Comparison of ENCODE assay signal across 9 cellular contexts in the genomic region with DNA sequence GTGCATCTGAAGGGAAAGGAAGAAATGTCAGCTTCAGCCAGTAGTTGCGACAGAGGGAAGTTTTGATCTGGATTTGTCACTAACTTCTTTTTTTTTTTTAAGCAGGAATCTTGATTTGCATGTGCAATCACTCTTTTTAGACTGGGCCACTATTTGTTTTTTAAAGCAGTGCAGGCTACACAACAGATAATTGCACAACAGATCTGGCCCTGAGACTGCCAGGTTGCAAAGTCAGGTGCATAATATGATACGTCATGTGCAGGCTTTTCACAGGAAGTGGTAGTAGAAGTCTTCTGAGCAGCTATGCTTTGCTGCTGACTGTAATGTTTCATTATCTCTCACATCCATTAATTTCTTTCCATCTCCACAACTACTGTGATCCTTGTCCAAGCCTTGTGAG. TPM values are rescaled to one million over a fixed set of nuclear protein-coding genes. Genes with fewer than 3 reads are reported as not detected.
A peak's percentile ranks its signal among the peaks of the same experiment; 100 is the strongest.
DNase-seq lines count a peak whose midpoint lies in the region; ATAC-seq and TF ChIP-seq lines count a peak whose summit lies in the region.
"Had no signal": no experiment of that assay in that cellular context is flagged by ENCODE, and none has a peak within 500 bp of the region (broad histone marks: within the 10 kb centered on the region; RNA-seq: fewer than 3 reads in every experiment).

No MANE protein-coding gene starts in this region.

- intact Hi-C loops in activated T-helper 1 cell treated with anti-CD3 and anti-CD28 coated beads, Interleukin-12 subunit alpha, Interleukin-12 subunit beta, Interleukin-2, Interleukin-4 antibody, amounts not matched to agents 30 ng/mL and 10 ng/mL and 1 ng/mL, durations not matched to agents 14 hours and 24 hours and 36 hours (cut with micrococcal nuclease) = loop anchor here (1.0 to 5.0 kb wide), 5 partner anchors 63 to 253 kb away; a partner anchor contains a TSS
- intact Hi-C loops in lower leg skin (cut with DNase I; ENCODE audit: low total_unique reads) = loop anchor here (10.0 kb wide), 1 partner anchor 423 kb away; no protein-coding TSS in a partner anchor

- peaks cover 13% of the 10 kb centered on the region for H3K36me3 Mint-ChIP-seq in activated T-helper 1 cell treated with anti-CD3 and anti-CD28 coated beads, Interleukin-12 subunit alpha, Interleukin-12 subunit beta, Interleukin-2, Interleukin-4 antibody, amounts not matched to agents 30 ng/mL and 10 ng/mL and 1 ng/mL, durations not matched to agents 14 hours and 24 hours and 36 hours (ENCODE audit: low read depth)
- H3K36me3 Mint-ChIP-seq in nephron (ENCODE audit: low read depth) = peaks cover 13% of the 10 kb centered on the region

- H3K4me3 Mint-ChIP-seq in activated T-helper 1 cell treated with anti-CD3 and anti-CD28 coated beads, Interleukin-12 subunit alpha, Interleukin-12 subunit beta, Interleukin-2, Interleukin-4 antibody, amounts not matched to agents 30 ng/mL and 10 ng/mL and 1 ng/mL, durations not matched to agents 14 hours and 24 hours and 36 hours = no peak overlapping the region
- H3K4me3 Mint-ChIP-seq in nephron = no peak overlapping the region
- H3K4me3 Mint-ChIP-seq: stimulated activated naive B cell treated with anti-CD40 and anti-IgM and Interleukin-4, amounts not matched to agents 10 μg/mL and 1 μg/mL and 100 μg/mL, for 72 hours had no signal

- H3K4me3 ChIP-seq in lower leg skin (ENCODE audit: low read depth, poor library complexity, severe bottlenecking) = no peak overlapping the region

- no peaks in the 10 kb centered on the region for H3K9me3 Mint-ChIP-seq in activated T-helper 1 cell treated with anti-CD3 and anti-CD28 coated beads, Interleukin-12 subunit alpha, Interleukin-12 subunit beta, Interleukin-2, Interleukin-4 antibody, amounts not matched to agents 30 ng/mL and 10 ng/mL and 1 ng/mL, durations not matched to agents 14 hours and 24 hours and 36 hours
- no peaks in the 10 kb centered on the region for H3K9me3 Mint-ChIP-seq in nephron
- H3K9me3 Mint-ChIP-seq: stimulated activated naive B cell treated with anti-CD40 and anti-IgM and Interleukin-4, amounts not matched to agents 10 μg/mL and 1 μg/mL and 100 μg/mL, for 72 hours had no signal

- CTCF ChIA-PET in HEK293T (lab: Yijun Ruan, JAX) = interaction anchor here (1.3 kb wide), 1 partner anchor 13 kb away, joined by 5 read pairs; a partner anchor contains a TSS

- TF ChIP-seq CTCF in nephron (IDR thresholded peaks at IDR 0.05; ENCODE audit: unreplicated experiment in 3 of 3) (no peak), lower leg skin (IDR thresholded peaks at IDR 0.05) (no peak)

- peaks cover 22% of the 10 kb centered on the region for H3K4me1 Mint-ChIP-seq in activated T-helper 1 cell treated with anti-CD3 and anti-CD28 coated beads, Interleukin-12 subunit alpha, Interleukin-12 subunit beta, Interleukin-2, Interleukin-4 antibody, amounts not matched to agents 30 ng/mL and 10 ng/mL and 1 ng/mL, durations not matched to agents 14 hours and 24 hours and 36 hours (ENCODE audit: low read depth)
- peaks cover 28% of the 10 kb centered on the region for H3K4me1 Mint-ChIP-seq in nephron

- peak; percentile 81 to 88 for ATAC-seq in activated CD4-positive, CD25-positive, alpha-beta regulatory T cell treated with anti-CD3 and anti-CD28 coated beads, Interleukin-2, amount 50 U/mL, for 24 hours
- peak; percentile 63 for ATAC-seq in HG02981 (IDR thresholded peaks at IDR 0.05; ENCODE audit: unreplicated experiment)
- ATAC-seq: stimulated activated naive B cell treated with anti-CD40 and anti-IgM and Interleukin-4, amounts not matched to agents 10 μg/mL and 1 μg/mL and 100 μg/mL, for 72 hours had no signal

- 56 to 59% methylated on average over 2 of the region's 2 CpGs for WGBS in lower leg skin, 2 donors

- DNase-seq in activated CD4-positive, CD25-positive, alpha-beta regulatory T cell treated with anti-CD3 and anti-CD28 coated beads, Interleukin-2, amount 50 U/mL, for 72 hours = no peak
- DNase-seq in activated T-helper 1 cell treated with anti-CD3 and anti-CD28 coated beads, Interleukin-12 subunit alpha, Interleukin-12 subunit beta, Interleukin-2, Interleukin-4 antibody, amounts not matched to agents 30 ng/mL and 10 ng/mL and 1 ng/mL, durations not matched to agents 14 hours and 24 hours and 36 hours (ENCODE audit: low spot score) = peak; percentile 17
- DNase-seq in lower leg skin (ENCODE audit: low spot score in 2 of 2) (no peak), HEK293T (ENCODE audit: extremely low spot score) (no peak), amniotic stem cell (lab: John Stamatoyannopoulos, UW) (no peak)
- DNase-seq: stimulated activated naive B cell treated with anti-CD40 and anti-IgM and Interleukin-4, amounts not matched to agents 10 μg/mL and 1 μg/mL and 100 μg/mL, for 72 hours had no signal

- TF ChIP-seq POLR2A in lower leg skin (IDR thresholded peaks at IDR 0.05) = no peak

- POLR2A ChIA-PET in HEK293T (lab: Yijun Ruan, JAX) = no interaction called here

- H3K27me3 Mint-ChIP-seq in activated T-helper 1 cell treated with anti-CD3 and anti-CD28 coated beads, Interleukin-12 subunit alpha, Interleukin-12 subunit beta, Interleukin-2, Interleukin-4 antibody, amounts not matched to agents 30 ng/mL and 10 ng/mL and 1 ng/mL, durations not matched to agents 14 hours and 24 hours and 36 hours (ENCODE audit: insufficient read depth) = no peaks in the 10 kb centered on the region
- peaks cover 3% of the 10 kb centered on the region for H3K27me3 Mint-ChIP-seq in nephron (ENCODE audit: low read depth)
- H3K27me3 Mint-ChIP-seq: stimulated activated naive B cell treated with anti-CD40 and anti-IgM and Interleukin-4, amounts not matched to agents 10 μg/mL and 1 μg/mL and 100 μg/mL, for 72 hours had no signal

- peak overlapping the region; percentile 83 for H3K27ac Mint-ChIP-seq in activated T-helper 1 cell treated with anti-CD3 and anti-CD28 coated beads, Interleukin-12 subunit alpha, Interleukin-12 subunit beta, Interleukin-2, Interleukin-4 antibody, amounts not matched to agents 30 ng/mL and 10 ng/mL and 1 ng/mL, durations not matched to agents 14 hours and 24 hours and 36 hours
- H3K27ac Mint-ChIP-seq in nephron = peak overlapping the region in 2 of 3 experiments; percentile 18 to 28
- H3K27ac Mint-ChIP-seq: stimulated activated naive B cell treated with anti-CD40 and anti-IgM and Interleukin-4, amounts not matched to agents 10 μg/mL and 1 μg/mL and 100 μg/mL, for 72 hours had no signal

TF ChIP-seq in HEK293T, 16 proteins besides CTCF, POLR2A, EP300 and RAD21:
- TF ChIP-seq FOXA1 (IDR thresholded peaks at IDR 0.05) (no peak), NFRKB (IDR thresholded peaks at IDR 0.05) (no peak)
- TF ChIP-seq, protein P1, sequence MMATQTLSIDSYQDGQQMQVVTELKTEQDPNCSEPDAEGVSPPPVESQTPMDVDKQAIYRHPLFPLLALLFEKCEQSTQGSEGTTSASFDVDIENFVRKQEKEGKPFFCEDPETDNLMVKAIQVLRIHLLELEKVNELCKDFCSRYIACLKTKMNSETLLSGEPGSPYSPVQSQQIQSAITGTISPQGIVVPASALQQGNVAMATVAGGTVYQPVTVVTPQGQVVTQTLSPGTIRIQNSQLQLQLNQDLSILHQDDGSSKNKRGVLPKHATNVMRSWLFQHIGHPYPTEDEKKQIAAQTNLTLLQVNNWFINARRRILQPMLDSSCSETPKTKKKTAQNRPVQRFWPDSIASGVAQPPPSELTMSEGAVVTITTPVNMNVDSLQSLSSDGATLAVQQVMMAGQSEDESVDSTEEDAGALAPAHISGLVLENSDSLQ (IDR thresholded peaks at IDR 0.05) = no peak

RNA-seq across cellular contexts. Expression of a gene that starts 13.5 kb away (rescaled TPM):
- total RNA-seq in activated T-helper 1 cell treated with anti-CD3 and anti-CD28 coated beads, Interleukin-12 subunit alpha, Interleukin-12 subunit beta, Interleukin-2, Interleukin-4 antibody, amounts not matched to agents 30 ng/mL and 10 ng/mL and 1 ng/mL, durations not matched to agents 14 hours and 24 hours and 36 hours = 72.6 and 75.8 TPM in 2 replicates
- total RNA-seq in lower leg skin = 10 to 100 TPM; 32.8 to 71.0 (median 40.2) TPM

RNA-seq across cellular contexts. Expression of a gene that starts 47.6 kb away (rescaled TPM):
- total RNA-seq in activated T-helper 1 cell treated with anti-CD3 and anti-CD28 coated beads, Interleukin-12 subunit alpha, Interleukin-12 subunit beta, Interleukin-2, Interleukin-4 antibody, amounts not matched to agents 30 ng/mL and 10 ng/mL and 1 ng/mL, durations not matched to agents 14 hours and 24 hours and 36 hours = not detected in 2 replicates
- total RNA-seq in lower leg skin = under 1 TPM in 3 of 4 donors, not detected in 1; 0.10 to 0.71 (median 0.69) TPM
